Comparison of ENCODE assay signal across 2 cellular contexts in the genomic region with DNA sequence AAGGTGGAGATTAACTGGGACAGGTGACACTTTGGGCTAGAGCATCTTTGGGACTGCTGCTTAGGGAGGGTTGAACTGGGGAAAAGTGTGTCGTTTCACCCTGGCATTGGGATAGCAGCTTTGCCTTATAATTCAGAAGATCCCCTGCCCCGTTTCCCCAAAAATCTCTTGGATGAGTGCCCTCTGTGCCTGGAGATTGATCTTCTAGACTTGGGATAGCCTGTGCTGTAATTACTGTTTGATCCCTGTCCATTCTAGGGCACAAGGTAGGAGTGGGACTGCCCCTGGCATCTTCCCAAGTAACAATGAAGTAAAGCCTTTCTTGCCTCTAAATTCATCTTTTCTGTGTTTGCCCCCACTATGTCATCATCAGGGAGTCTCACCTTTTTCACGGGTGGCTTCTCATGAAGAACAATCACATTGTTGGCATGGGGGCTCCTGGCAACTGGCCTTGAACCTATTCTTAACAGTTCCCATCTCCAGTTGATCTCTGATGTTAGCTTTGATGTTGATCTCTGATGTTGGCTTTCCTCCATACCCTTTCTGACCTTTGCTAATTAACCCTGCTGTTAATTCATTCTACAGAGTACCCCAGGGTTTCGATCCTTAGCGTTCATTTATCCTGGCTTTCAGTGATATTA.
TF ChIP-seq lines count a peak whose summit lies in the region.

No MANE protein-coding gene starts in this region.

TF ChIP-seq in GM23338, 12 proteins besides CTCF, POLR2A, EP300 and RAD21 (continued from another document):
- TF ChIP-seq EZH2 (IDR thresholded peaks at IDR 0.05; ENCODE audit: low read depth, unreplicated experiment) (no peak), ZNF462 (CRISPR knock-in tag; IDR thresholded peaks at IDR 0.05) (no peak), REST (IDR thresholded peaks at IDR 0.05; ENCODE audit: unreplicated experiment) (no peak), JUNB (IDR thresholded peaks at IDR 0.05; ENCODE audit: unreplicated experiment) (no peak)

TF ChIP-seq in WTC11, 78 proteins besides CTCF, POLR2A, EP300 and RAD21 (continued from another document):
- TF ChIP-seq ZNF532 (CRISPR knock-in tag; IDR thresholded peaks at IDR 0.05; ENCODE audit: borderline replicate concordance): no peak
- TF ChIP-seq SMAD3 (CRISPR knock-in tag; IDR thresholded peaks at IDR 0.05; ENCODE audit: borderline replicate concordance): no peak
- TF ChIP-seq, protein P1, sequence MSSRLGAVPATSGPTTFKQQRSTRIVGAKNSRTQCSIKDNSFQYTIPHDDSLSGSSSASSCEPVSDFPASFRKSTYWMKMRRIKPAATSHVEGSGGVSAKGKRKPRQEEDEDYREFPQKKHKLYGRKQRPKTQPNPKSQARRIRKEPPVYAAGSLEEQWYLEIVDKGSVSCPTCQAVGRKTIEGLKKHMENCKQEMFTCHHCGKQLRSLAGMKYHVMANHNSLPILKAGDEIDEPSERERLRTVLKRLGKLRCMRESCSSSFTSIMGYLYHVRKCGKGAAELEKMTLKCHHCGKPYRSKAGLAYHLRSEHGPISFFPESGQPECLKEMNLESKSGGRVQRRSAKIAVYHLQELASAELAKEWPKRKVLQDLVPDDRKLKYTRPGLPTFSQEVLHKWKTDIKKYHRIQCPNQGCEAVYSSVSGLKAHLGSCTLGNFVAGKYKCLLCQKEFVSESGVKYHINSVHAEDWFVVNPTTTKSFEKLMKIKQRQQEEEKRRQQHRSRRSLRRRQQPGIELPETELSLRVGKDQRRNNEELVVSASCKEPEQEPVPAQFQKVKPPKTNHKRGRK (CRISPR knock-in tag; IDR thresholded peaks at IDR 0.05; ENCODE audit: borderline replicate concordance): no peak
- TF ChIP-seq NFATC4 (CRISPR knock-in tag; IDR thresholded peaks at IDR 0.05): no peak
- no peak for TF ChIP-seq ZSCAN18 (CRISPR knock-in tag; IDR thresholded peaks at IDR 0.05)
- TF ChIP-seq ZNF423 (CRISPR knock-in tag; IDR thresholded peaks at IDR 0.05): no peak
- TF ChIP-seq ETV6 (CRISPR knock-in tag; IDR thresholded peaks at IDR 0.05): no peak
- TF ChIP-seq NR2C2 (CRISPR knock-in tag; IDR thresholded peaks at IDR 0.05): no peak
- TF ChIP-seq TEAD1 (CRISPR knock-in tag; IDR thresholded peaks at IDR 0.05): no peak
- no peak for TF ChIP-seq TP53 (CRISPR knock-in tag; IDR thresholded peaks at IDR 0.05)
- no peak for TF ChIP-seq TEAD4 (CRISPR knock-in tag; IDR thresholded peaks at IDR 0.05)
